In genomic region chr1:57229998-57230397, GRCh38 we compare ENCODE assay signal across 23 cellular contexts.
A peak's percentile ranks its signal among the peaks of the same experiment; 100 is the strongest.
DNase-seq lines count a peak whose midpoint lies in the region; ATAC-seq, FAIRE-seq and TF ChIP-seq lines count a peak whose summit lies in the region.
"Had no signal": no experiment of that assay in that cellular context is flagged by ENCODE, and none has a peak within 500 bp of the region (broad histone marks: within the 10 kb centered on the region; RNA-seq: fewer than 3 reads in every experiment).

No MANE protein-coding gene starts in this region.

- in situ Hi-C loops in K562 (cut with MboI), result no loop called here
- in situ Hi-C loops in ACHN (cut with HindIII; ENCODE audit: low pct_ligation_motif_present, low pct_unique_long_range_greater_than_20kb, low sequenced_read_pairs), result no loop called here

- peak overlapping the region; percentile 36 for H3K27ac ChIP-seq in cardiac muscle cell
- no peak overlapping the region for H3K27ac ChIP-seq in K562 (ENCODE audit: extremely low read depth, low read depth, low read length)
- H3K27ac ChIP-seq: BLaER1 treated with 17β-estradiol and CSF1 and Interleukin-3, amounts not matched to agents 10 nM and 100 nM; C4-2B had no signal

- no peak overlapping the region for H3K27ac Mint-ChIP-seq in stimulated activated memory B cell treated with anti-CD40 and anti-IgM and Interleukin-4, amounts not matched to agents 10 μg/mL and 1 μg/mL and 100 μg/mL, for 72 hours
- H3K27ac Mint-ChIP-seq: B cell; CD4-positive, alpha-beta T cell; CD8-positive, alpha-beta T cell had no signal

- TF ChIP-seq EP300 in K562 (IDR thresholded peaks at IDR 0.05; ENCODE audit: low read length), result no peak

- no peak for TF ChIP-seq POLR2A in K562 (conservative IDR thresholded peaks at IDR 0.05)

- CTCF ChIA-PET in K562 (lab: Yijun Ruan, JAX; ENCODE audit: low intra/inter-chr PET ratio), result no interaction called here

- H3K27me3 Mint-ChIP-seq in stimulated activated memory B cell treated with anti-CD40 and anti-IgM and Interleukin-4, amounts not matched to agents 10 μg/mL and 1 μg/mL and 100 μg/mL, for 72 hours, result no peaks in the 10 kb centered on the region
- H3K27me3 Mint-ChIP-seq: B cell; CD4-positive, alpha-beta T cell had no signal

- no peak for DNase-seq in cardiac muscle cell (ENCODE audit: low read depth in 1 of 2, low spot score in 1 of 2)
- no peak for DNase-seq in Right ventricle myocardium inferior (ENCODE audit: missing footprints)
- no peak for DNase-seq in K562 (ENCODE audit: extremely low read depth in 1 of 4, low spot score in 3 of 4)
- no peak for DNase-seq in left lobe of liver (ENCODE audit: low spot score)
- DNase-seq in ACHN, result no peak
- DNase-seq: 8988T; AML-193; Caco-2; Calu3; CD4-positive, alpha-beta T cell; CD8-positive, alpha-beta T cell; DMS79 treated with DMSO at 0.1 percent for 48 hours; GF-D8 had no signal

- no peak for TF ChIP-seq RAD21 in K562 (CRISPR knock-in tag; conservative IDR thresholded peaks at IDR 0.05 in 1 of 2, IDR thresholded peaks at IDR 0.05 in 1 of 2)

- H3K27me3 ChIP-seq in cardiac muscle cell, result no peaks in the 10 kb centered on the region
- no peaks in the 10 kb centered on the region for H3K27me3 ChIP-seq in K562 (ENCODE audit: control insufficient read depth in 2 of 2, insufficient read depth in 2 of 2, low read length in 2 of 2)
- H3K27me3 ChIP-seq: BLaER1 treated with 17β-estradiol and CSF1 and Interleukin-3, amounts not matched to agents 10 nM and 100 nM had no signal

- no peaks in the 10 kb centered on the region for H3K9me1 ChIP-seq in K562 (ENCODE audit: control insufficient read depth, insufficient read depth, low read length)

- POLR2A ChIA-PET in K562 (lab: Yijun Ruan, JAX), result interaction anchor here (1.0 kb wide), 1 partner anchor 11 kb away, joined by 3 read pairs; no protein-coding TSS in a partner anchor

- H3K9me3 ChIP-seq in cardiac muscle cell (ENCODE audit: low read depth), result no peaks in the 10 kb centered on the region
- no peaks in the 10 kb centered on the region for H3K9me3 ChIP-seq in K562 (replicated peaks; ENCODE audit: control insufficient read depth, insufficient read depth, low read depth, low read length)
- H3K9me3 ChIP-seq: BLaER1 treated with 17β-estradiol and CSF1 and Interleukin-3, amounts not matched to agents 10 nM and 100 nM; Caco-2 had no signal

- FAIRE-seq in K562 (lab: Jason Lieb, UNC), result no peak
- FAIRE-seq: A204.1, D721Med, G401.6, GM12878, GM12892, GM18507 had no signal

- 35% methylated on average over 2 of the region's 2 CpGs for WGBS in K562 (ENCODE audit: insufficient coverage, low coverage, missing lambda C conversion rate)

- H3K4me1 ChIP-seq in cardiac muscle cell (ENCODE audit: low read depth) (peaks cover 14% of the 10 kb centered on the region), K562 (replicated peaks in 1 of 2; ENCODE audit: control insufficient read depth in 2 of 2, insufficient read depth in 2 of 2, low read length in 2 of 2) (peaks cover 7 to 24% of the 10 kb centered on the region in 2 experiments)

- no peaks in the 10 kb centered on the region for H3K79me2 ChIP-seq in K562 (ENCODE audit: control insufficient read depth, insufficient read depth, low read length)

- no peak overlapping the region for H3K4me2 ChIP-seq in K562 (ENCODE audit: insufficient read depth, low read length)
- H3K4me2 ChIP-seq: BLaER1 treated with 17β-estradiol and CSF1 and Interleukin-3, amounts not matched to agents 10 nM and 100 nM had no signal

- H3K36me3 ChIP-seq in cardiac muscle cell (no peaks in the 10 kb centered on the region), K562 (ENCODE audit: control insufficient read depth, insufficient read depth, low read length) (no peaks in the 10 kb centered on the region)
- H3K36me3 ChIP-seq: BLaER1 treated with 17β-estradiol and CSF1 and Interleukin-3, amounts not matched to agents 10 nM and 100 nM had no signal

- no peak overlapping the region for H3K4me3 Mint-ChIP-seq in stimulated activated memory B cell treated with anti-CD40 and anti-IgM and Interleukin-4, amounts not matched to agents 10 μg/mL and 1 μg/mL and 100 μg/mL, for 72 hours
- H3K4me3 Mint-ChIP-seq: B cell; CD4-positive, alpha-beta T cell; CD8-positive, alpha-beta T cell had no signal

- intact Hi-C loops in Right ventricle myocardium inferior (cut with DNase I) (no loop called here), K562 (cut with micrococcal nuclease) (no loop called here)

- no peaks in the 10 kb centered on the region for H3K4me1 Mint-ChIP-seq in stimulated activated memory B cell treated with anti-CD40 and anti-IgM and Interleukin-4, amounts not matched to agents 10 μg/mL and 1 μg/mL and 100 μg/mL, for 72 hours
- H3K4me1 Mint-ChIP-seq: B cell had no signal

- no peaks in the 10 kb centered on the region for H3K36me3 Mint-ChIP-seq in stimulated activated memory B cell treated with anti-CD40 and anti-IgM and Interleukin-4, amounts not matched to agents 10 μg/mL and 1 μg/mL and 100 μg/mL, for 72 hours
- H3K36me3 Mint-ChIP-seq: CD8-positive, alpha-beta T cell had no signal

- no peak overlapping the region for H3K9ac ChIP-seq in K562 (ENCODE audit: insufficient read depth in 1 of 2, low read depth in 2 of 2, low read length in 2 of 2)
- H3K9ac ChIP-seq: BLaER1 treated with 17β-estradiol and CSF1 and Interleukin-3, amounts not matched to agents 10 nM and 100 nM had no signal

- BruUV-seq in K562 (replicated peaks; lab: Mats Ljungman, UMichigan), result no TSS peak

- H3K4me3 ChIP-seq in cardiac muscle cell (no peak overlapping the region), K562 (no peak overlapping the region)
- H3K4me3 ChIP-seq: BLaER1 treated with 17β-estradiol and CSF1 and Interleukin-3, amounts not matched to agents 10 nM and 100 nM; GM12878 had no signal

- peak overlapping the region; percentile 48; the same call in 1 of the 2 replicates for H2AFZ ChIP-seq in K562 (ENCODE audit: low read depth, low read length)

- H4K20me1 ChIP-seq in K562 (replicated peaks; ENCODE audit: control insufficient read depth, insufficient read depth, low read length), result no peaks in the 10 kb centered on the region
- H4K20me1 ChIP-seq: BLaER1 treated with 17β-estradiol and CSF1 and Interleukin-3, amounts not matched to agents 10 nM and 100 nM had no signal

- TF ChIP-seq CTCF in cardiac muscle cell (IDR thresholded peaks at IDR 0.05; ENCODE audit: low read depth, low read length), result no peak
- no peak for TF ChIP-seq CTCF in K562 (IDR thresholded peaks at IDR 0.05 in 2 of 3, conservative IDR thresholded peaks at IDR 0.05 in 1 of 3; ENCODE audit: insufficient read depth in 2 of 3, low read depth in 1 of 3, low read length in 3 of 3)

- H3K9me3 Mint-ChIP-seq in stimulated activated memory B cell treated with anti-CD40 and anti-IgM and Interleukin-4, amounts not matched to agents 10 μg/mL and 1 μg/mL and 100 μg/mL, for 72 hours, result no peaks in the 10 kb centered on the region
- H3K9me3 Mint-ChIP-seq: CD4-positive, alpha-beta T cell; CD8-positive, alpha-beta T cell had no signal

- ATAC-seq in Right ventricle myocardium inferior, result no peak
- no peak for ATAC-seq in K562
- peak; percentile 40 for ATAC-seq in left lobe of liver
- ATAC-seq in stimulated activated memory B cell treated with anti-CD40 and anti-IgM and Interleukin-4, amounts not matched to agents 10 μg/mL and 1 μg/mL and 100 μg/mL, for 72 hours, result no peak
- ATAC-seq: CD8-positive, alpha-beta T cell; GM12878 had no signal

TF ChIP-seq in K562, 482 proteins besides CTCF, POLR2A, EP300 and RAD21 (continues in another document):
- no peak for TF ChIP-seq CBFA2T2 (conservative IDR thresholded peaks at IDR 0.05)
- TF ChIP-seq NR2C1 (IDR thresholded peaks at IDR 0.05), result no peak
- TF ChIP-seq NR2C1 (tag; IDR thresholded peaks at IDR 0.05), result no peak
- TF ChIP-seq CTBP1 (IDR thresholded peaks at IDR 0.05; ENCODE audit: borderline replicate concordance), result no peak
- TF ChIP-seq ZSCAN32 (CRISPR knock-in tag; IDR thresholded peaks at IDR 0.05), result no peak
- no peak for TF ChIP-seq ZNF639 (CRISPR knock-in tag; conservative IDR thresholded peaks at IDR 0.05 in 1 of 2, IDR thresholded peaks at IDR 0.05 in 1 of 2)
- TF ChIP-seq HDAC8 (tag; IDR thresholded peaks at IDR 0.05), result no peak
- no peak for TF ChIP-seq SIN3A (IDR thresholded peaks at IDR 0.05; ENCODE audit: borderline replicate concordance in 2 of 2, control insufficient read depth in 1 of 2, low read depth in 2 of 2, low read length in 2 of 2)
- TF ChIP-seq ELK3 (CRISPR knock-in tag; IDR thresholded peaks at IDR 0.05), result no peak
